In genomic region chr1:44312652-44313196, GRCh38 we compare ENCODE assay signal across 14 cellular contexts. TPM values are rescaled to one million over a fixed set of nuclear protein-coding genes. Genes with fewer than 3 reads are reported as not detected.
DNase-seq lines count a peak whose midpoint lies in the region; ATAC-seq and TF ChIP-seq lines count a peak whose summit lies in the region.
"Had no signal": no experiment of that assay in that cellular context is flagged by ENCODE, and none has a peak within 500 bp of the region (broad histone marks: within the 10 kb centered on the region; RNA-seq: fewer than 3 reads in every experiment).

No MANE protein-coding gene starts in this region.

- no peaks in the 10 kb centered on the region for H3K36me3 ChIP-seq in body of pancreas (replicated peaks in 1 of 2; ENCODE audit: insufficient read depth in 1 of 2, low read depth in 2 of 2)
- peaks cover 17 to 91% of the 10 kb centered on the region in 2 donors for H3K36me3 ChIP-seq in neuronal stem cell (replicated peaks in 1 of 2; ENCODE audit: control insufficient read depth in 2 of 2, insufficient read depth in 2 of 2, low read length in 2 of 2)
- peaks cover 0 to 92% (median 76%) of the 10 kb centered on the region in 9 donors for H3K36me3 ChIP-seq in heart left ventricle
- peaks cover 82% of the 10 kb centered on the region for H3K36me3 ChIP-seq in suprapubic skin

- H2BK5ac ChIP-seq in neuronal stem cell (ENCODE audit: low read length), result no peak overlapping the region

- no peaks in the 10 kb centered on the region for H3K79me1 ChIP-seq in neuronal stem cell (ENCODE audit: low read depth, low read length)

- H3K27me3 ChIP-seq in body of pancreas (no peaks in the 10 kb centered on the region), neuronal stem cell (ENCODE audit: control insufficient read depth in 3 of 3, insufficient read depth in 3 of 3, low read depth in 1 of 3, low read length in 3 of 3) (no peaks in the 10 kb centered on the region), heart left ventricle (no peaks in the 10 kb centered on the region), suprapubic skin (no peaks in the 10 kb centered on the region)

- no peak overlapping the region for H3K4ac ChIP-seq in neuronal stem cell (ENCODE audit: low read length)

- peaks cover 16% of the 10 kb centered on the region for H3K4me1 ChIP-seq in body of pancreas
- H3K4me1 ChIP-seq in neuronal stem cell (ENCODE audit: control insufficient read depth in 2 of 2, insufficient read depth in 1 of 2, low read depth in 1 of 2, low read length in 2 of 2), result peaks cover 19 to 32% of the 10 kb centered on the region in 2 donors
- no peaks in the 10 kb centered on the region for H3K4me1 ChIP-seq in heart left ventricle
- no peaks in the 10 kb centered on the region for H3K4me1 ChIP-seq in suprapubic skin

- H3K9ac ChIP-seq in neuronal stem cell (ENCODE audit: low read depth, low read length, poor library complexity), result no peak overlapping the region

- H3K4me3 ChIP-seq in body of pancreas (no peak overlapping the region), neuronal stem cell (ENCODE audit: low read length in 2 of 2) (no peak overlapping the region), heart left ventricle (no peak overlapping the region), suprapubic skin (no peak overlapping the region)
- H3K4me3 ChIP-seq: GM23338 had no signal

- H3K27ac Mint-ChIP-seq in glutamatergic neuron (ENCODE audit: unreplicated experiment), result peak overlapping the region; percentile 53
- H3K27ac Mint-ChIP-seq: B cell; CD4-positive, alpha-beta memory T cell; GM23338 had no signal

- no peak overlapping the region for H3K23ac ChIP-seq in neuronal stem cell (ENCODE audit: low read depth, low read length, poor library complexity)

- no peaks in the 10 kb centered on the region for H3K36me3 Mint-ChIP-seq in glutamatergic neuron (ENCODE audit: unreplicated experiment)

- H4K91ac ChIP-seq in neuronal stem cell (ENCODE audit: low read depth, low read length, poor library complexity), result no peak overlapping the region

- peak overlapping the region; percentile 11 to 51 (median 40) for H3K27ac ChIP-seq in body of pancreas
- no peak overlapping the region for H3K27ac ChIP-seq in neuronal stem cell (replicated peaks; ENCODE audit: low read length)
- H3K27ac ChIP-seq in heart left ventricle, result no peak overlapping the region
- no peak overlapping the region for H3K27ac ChIP-seq in suprapubic skin
- H3K27ac ChIP-seq: C4-2B had no signal

- H3K4me2 ChIP-seq in neuronal stem cell (ENCODE audit: insufficient read depth, low read length, poor library complexity, severe bottlenecking), result no peak overlapping the region
- H3K4me2 ChIP-seq: GM23338 had no signal

- H2BK12ac ChIP-seq in neuronal stem cell (ENCODE audit: low read length), result no peak overlapping the region

- no peaks in the 10 kb centered on the region for H3K9me3 ChIP-seq in body of pancreas
- no peaks in the 10 kb centered on the region for H3K9me3 ChIP-seq in neuronal stem cell (replicated peaks in 1 of 2; ENCODE audit: control insufficient read depth in 2 of 2, insufficient read depth in 1 of 2, low read depth in 1 of 2, low read length in 2 of 2)
- H3K9me3 ChIP-seq in heart left ventricle, result no peaks in the 10 kb centered on the region
- no peaks in the 10 kb centered on the region for H3K9me3 ChIP-seq in suprapubic skin

- no peak overlapping the region for H2AFZ ChIP-seq in neuronal stem cell (ENCODE audit: low read length)
- H2AFZ ChIP-seq: GM23338 had no signal

- no peak overlapping the region for H3K14ac ChIP-seq in neuronal stem cell (ENCODE audit: low read length)

- peak; percentile 36 for DNase-seq in ELF-1 (ENCODE audit: low read depth, low spot score)
- no peak for DNase-seq in body of pancreas
- no peak for DNase-seq in glutamatergic neuron
- DNase-seq in neuronal stem cell (ENCODE audit: low spot score), result no peak
- no peak for DNase-seq in UCSD-AML1 (lab: John Stamatoyannopoulos, UW; ENCODE audit: unreplicated experiment)
- no peak for DNase-seq in heart left ventricle
- DNase-seq in suprapubic skin (ENCODE audit: low spot score in 2 of 2), result no peak
- DNase-seq in mucosa of gallbladder (ENCODE audit: low spot score), result no peak
- DNase-seq: CD4-positive, alpha-beta memory T cell; DMS79; H7 had no signal

- no peak for TF ChIP-seq CTCF in body of pancreas (IDR thresholded peaks at IDR 0.05)
- TF ChIP-seq CTCF in glutamatergic neuron (IDR thresholded peaks at IDR 0.05; ENCODE audit: partially characterized antibody, unreplicated experiment), result no peak
- no peak for TF ChIP-seq CTCF in heart left ventricle (IDR thresholded peaks at IDR 0.05)
- TF ChIP-seq CTCF in suprapubic skin (IDR thresholded peaks at IDR 0.05), result no peak

- H2AK5ac ChIP-seq in neuronal stem cell (ENCODE audit: low read depth, low read length), result no peak overlapping the region

- no peak overlapping the region for H4K8ac ChIP-seq in neuronal stem cell (ENCODE audit: low read depth, low read length)

- H2BK15ac ChIP-seq in neuronal stem cell (ENCODE audit: low read length), result no peak overlapping the region

- no peak overlapping the region for H3K4me3 Mint-ChIP-seq in glutamatergic neuron (ENCODE audit: unreplicated experiment)
- H3K4me3 Mint-ChIP-seq: B cell; CD4-positive, alpha-beta memory T cell; GM23338 had no signal

- no peak for TF ChIP-seq EP300 in suprapubic skin (IDR thresholded peaks at IDR 0.05)

- H2BK120ac ChIP-seq in neuronal stem cell (ENCODE audit: low read depth, low read length), result no peak overlapping the region

- H3K18ac ChIP-seq in neuronal stem cell (ENCODE audit: low read length), result peak overlapping the region; percentile 54

- no peak for TF ChIP-seq POLR2A in body of pancreas (IDR thresholded peaks at IDR 0.05)
- no peak for TF ChIP-seq POLR2A in heart left ventricle (IDR thresholded peaks at IDR 0.05)
- TF ChIP-seq POLR2A in suprapubic skin (IDR thresholded peaks at IDR 0.05), result no peak

- intact Hi-C loops in body of pancreas (cut with DNase I) (no loop called here), heart left ventricle (cut with DNase I) (no loop called here)

- peaks cover 19% of the 10 kb centered on the region for H3K4me1 Mint-ChIP-seq in glutamatergic neuron (ENCODE audit: low read depth, unreplicated experiment)
- H3K4me1 Mint-ChIP-seq: B cell had no signal

- peaks cover 4% of the 10 kb centered on the region for H3K9me3 Mint-ChIP-seq in glutamatergic neuron (ENCODE audit: unreplicated experiment)
- H3K9me3 Mint-ChIP-seq: CD4-positive, alpha-beta memory T cell; GM23338 had no signal

- H3K27me3 Mint-ChIP-seq in glutamatergic neuron (ENCODE audit: unreplicated experiment), result no peaks in the 10 kb centered on the region
- H3K27me3 Mint-ChIP-seq: B cell; CD4-positive, alpha-beta memory T cell had no signal

- ATAC-seq in body of pancreas, result no peak
- ATAC-seq in heart left ventricle, result no peak
- ATAC-seq: GM23338 had no signal

- 63 to 81% methylated on average over 6 of the region's 6 CpGs for WGBS in body of pancreas, 2 donors
- no CpG with 5 or more reads among the region's 6 CpGs for WGBS in neuronal stem cell (ENCODE audit: extremely low coverage in 2 of 2, insufficient read length in 2 of 2, insufficient replicate concordance in 1 of 2), 2 donors
- WGBS in heart left ventricle, 4 donors, result 89 to 96% (median 90%) methylated on average over 5 to 6 of the region's 6 CpGs
- WGBS in suprapubic skin, result 79% methylated on average over 5 of the region's 6 CpGs

RNA-seq across cellular contexts. Expression of gene ERI3, which starts 42.3 kb away (rescaled TPM):
- 10 to 100 TPM; 17.4 to 59.7 TPM for total RNA-seq in body of pancreas
- 37.0 TPM for total RNA-seq in glutamatergic neuron (ENCODE audit: unreplicated experiment)
- polyA plus RNA-seq in neuronal stem cell (2013, experiment 1 of 2), result 64.6 TPM
- polyA plus RNA-seq in neuronal stem cell (2013, experiment 2 of 2), result 61.4 TPM
- 10 to 100 TPM; 42.0 to 57.0 (median 48.0) TPM for total RNA-seq in heart left ventricle
- 10 to 100 TPM; 29.8 to 68.9 TPM for polyA plus RNA-seq in heart left ventricle
- 10 to 100 TPM; 23.3 to 33.4 (median 31.0) TPM for total RNA-seq in suprapubic skin
- 51.9 TPM for total RNA-seq in mucosa of gallbladder

Comparison
In these comparisons a context has a peak if more than half of its experiments do, and no peak if none do; other contexts are left out.
1. H3K27ac ChIP-seq: peak in body of pancreas (4 of 4); none in neuronal stem cell (single experiment), heart left ventricle (0 of 12) and suprapubic skin (single experiment).